ENCODE assay signal across 22 cellular contexts in genomic region chr17:79650861-79651260, GRCh38. TPM values are rescaled to one million over a fixed set of nuclear protein-coding genes. Genes with fewer than 3 reads are reported as not detected.
DNase-seq lines count a peak whose midpoint lies in the region; ATAC-seq and TF ChIP-seq lines count a peak whose summit lies in the region.
"Had no signal": no experiment of that assay in that cellular context is flagged by ENCODE, and none has a peak within 500 bp of the region (broad histone marks: within the 10 kb centered on the region; RNA-seq: fewer than 3 reads in every experiment).

No MANE protein-coding gene starts in this region.

- H3K27ac ChIP-seq in BLaER1 (no peak overlapping the region), neuronal stem cell (replicated peaks; ENCODE audit: low read length) (no peak overlapping the region), suprapubic skin (no peak overlapping the region), mesendoderm (ENCODE audit: low read depth, low read length) (no peak overlapping the region)
- H3K27ac ChIP-seq: A549; BLaER1 treated with 17β-estradiol and CSF1 and Interleukin-3, amounts not matched to agents 10 nM and 100 nM had no signal

- H3K79me1 ChIP-seq in neuronal stem cell (ENCODE audit: low read depth, low read length) (peaks cover 2% of the 10 kb centered on the region), mesendoderm (ENCODE audit: low read length) (no peaks in the 10 kb centered on the region)

- no peak overlapping the region for H3K27ac Mint-ChIP-seq in activated T-helper 2 cell treated with anti-CD3 and anti-CD28 coated beads, Interferon-gamma antibody, Interleukin-2, Interleukin-4, amounts not matched to agents 10 μg/mL and 5 μg/mL and 100 μg/mL, durations not matched to agents 14 hours and 24 hours and 36 hours
- H3K27ac Mint-ChIP-seq: CD8-positive, alpha-beta T cell; GM23338 had no signal

- H3K4me1 Mint-ChIP-seq in activated T-helper 2 cell treated with anti-CD3 and anti-CD28 coated beads, Interferon-gamma antibody, Interleukin-2, Interleukin-4, amounts not matched to agents 10 μg/mL and 5 μg/mL and 100 μg/mL, durations not matched to agents 14 hours and 24 hours and 36 hours (ENCODE audit: low read depth) = no peaks in the 10 kb centered on the region
- H3K4me1 Mint-ChIP-seq: GM23338 had no signal

- H2AFZ ChIP-seq in neuronal stem cell (ENCODE audit: low read length) = no peak overlapping the region
- H2AFZ ChIP-seq: GM23338 had no signal

- peaks cover 21% of the 10 kb centered on the region for H3K9me3 ChIP-seq in BLaER1
- no peaks in the 10 kb centered on the region for H3K9me3 ChIP-seq in neuronal stem cell (replicated peaks in 1 of 2; ENCODE audit: control insufficient read depth in 2 of 2, insufficient read depth in 1 of 2, low read depth in 1 of 2, low read length in 2 of 2)
- no peaks in the 10 kb centered on the region for H3K9me3 ChIP-seq in suprapubic skin

- H3K27me3 Mint-ChIP-seq in activated T-helper 2 cell treated with anti-CD3 and anti-CD28 coated beads, Interferon-gamma antibody, Interleukin-2, Interleukin-4, amounts not matched to agents 10 μg/mL and 5 μg/mL and 100 μg/mL, durations not matched to agents 14 hours and 24 hours and 36 hours (ENCODE audit: low read depth) = peaks cover 5% of the 10 kb centered on the region

- intact Hi-C loops in activated T-helper 2 cell treated with anti-CD3 and anti-CD28 coated beads, Interferon-gamma antibody, Interleukin-2, Interleukin-4, amounts not matched to agents 10 μg/mL and 5 μg/mL and 100 μg/mL, durations not matched to agents 14 hours and 24 hours and 36 hours (cut with micrococcal nuclease) = no loop called here

- H4K91ac ChIP-seq in neuronal stem cell (ENCODE audit: low read depth, low read length, poor library complexity) = no peak overlapping the region

- no peak overlapping the region for H3K4me3 Mint-ChIP-seq in activated T-helper 2 cell treated with anti-CD3 and anti-CD28 coated beads, Interferon-gamma antibody, Interleukin-2, Interleukin-4, amounts not matched to agents 10 μg/mL and 5 μg/mL and 100 μg/mL, durations not matched to agents 14 hours and 24 hours and 36 hours (ENCODE audit: low read depth)
- H3K4me3 Mint-ChIP-seq: CD8-positive, alpha-beta T cell; GM23338 had no signal

- H2BK120ac ChIP-seq in neuronal stem cell (ENCODE audit: low read depth, low read length) = no peak overlapping the region
- H2BK120ac ChIP-seq in mesendoderm (ENCODE audit: low read depth, low read length) = no peak overlapping the region

- H3K4me2 ChIP-seq in BLaER1 (peak overlapping the region; percentile 24; the same call in 1 of the 2 replicates), neuronal stem cell (ENCODE audit: insufficient read depth, low read length, poor library complexity, severe bottlenecking) (no peak overlapping the region), mesendoderm (ENCODE audit: low read length) (no peak overlapping the region)
- H3K4me2 ChIP-seq: A549, GM23338 had no signal

- no peaks in the 10 kb centered on the region for H3K9me3 Mint-ChIP-seq in activated T-helper 2 cell treated with anti-CD3 and anti-CD28 coated beads, Interferon-gamma antibody, Interleukin-2, Interleukin-4, amounts not matched to agents 10 μg/mL and 5 μg/mL and 100 μg/mL, durations not matched to agents 14 hours and 24 hours and 36 hours

- H3K4me1 ChIP-seq in BLaER1 = peaks cover 10% of the 10 kb centered on the region
- peaks cover 0 to 3% of the 10 kb centered on the region in 2 donors for H3K4me1 ChIP-seq in neuronal stem cell (ENCODE audit: control insufficient read depth in 2 of 2, insufficient read depth in 1 of 2, low read depth in 1 of 2, low read length in 2 of 2)
- H3K4me1 ChIP-seq in suprapubic skin = no peaks in the 10 kb centered on the region
- no peaks in the 10 kb centered on the region for H3K4me1 ChIP-seq in mesendoderm (ENCODE audit: control insufficient read depth, low read depth, low read length)
- H3K4me1 ChIP-seq: A549 had no signal

- H3K4me3 ChIP-seq in BLaER1 = no peak overlapping the region
- H3K4me3 ChIP-seq in neuronal stem cell (ENCODE audit: low read length in 2 of 2) = no peak overlapping the region
- no peak overlapping the region for H3K4me3 ChIP-seq in suprapubic skin
- H3K4me3 ChIP-seq in mesendoderm (ENCODE audit: low read length) = no peak overlapping the region
- H3K4me3 ChIP-seq: A549; BLaER1 treated with 17β-estradiol and CSF1 and Interleukin-3, amounts not matched to agents 10 nM and 100 nM; GM23338; MG63 had no signal

- H3K9ac ChIP-seq in BLaER1 (no peak overlapping the region), neuronal stem cell (ENCODE audit: low read depth, low read length, poor library complexity) (no peak overlapping the region), mesendoderm (ENCODE audit: low read length) (no peak overlapping the region)
- H3K9ac ChIP-seq: BLaER1 treated with 17β-estradiol and CSF1 and Interleukin-3, amounts not matched to agents 10 nM and 100 nM had no signal

- DNase-seq in activated T-helper 2 cell treated with anti-CD3 and anti-CD28 coated beads, Interferon-gamma antibody, Interleukin-2, Interleukin-4, amounts not matched to agents 10 μg/mL and 5 μg/mL and 100 μg/mL, durations not matched to agents 14 hours and 24 hours and 36 hours (ENCODE audit: low spot score) = peak; percentile 6
- no peak for DNase-seq in neuronal stem cell (ENCODE audit: low spot score)
- DNase-seq in suprapubic skin (ENCODE audit: low spot score in 2 of 2) = peak; percentile 44 to 58
- no peak for DNase-seq in mesendoderm
- no peak for DNase-seq in hippocampal formation (lab: John Stamatoyannopoulos, UW)
- DNase-seq: Calu3, GF-D8, Kasumi-1, MG63, NCI-H1092, NCI-H1436 treated with DMSO at 0.1 percent for 48 hours, NCI-H2081, NCI-H446 treated with DMSO at 0.1 percent for 48 hours, NCI-H69 had no signal

- H3K4ac ChIP-seq in neuronal stem cell (ENCODE audit: low read length) (peak overlapping the region; percentile 31), mesendoderm (ENCODE audit: low read depth, low read length) (no peak overlapping the region)

- H3K36me3 Mint-ChIP-seq in activated T-helper 2 cell treated with anti-CD3 and anti-CD28 coated beads, Interferon-gamma antibody, Interleukin-2, Interleukin-4, amounts not matched to agents 10 μg/mL and 5 μg/mL and 100 μg/mL, durations not matched to agents 14 hours and 24 hours and 36 hours (ENCODE audit: low read depth) = no peaks in the 10 kb centered on the region
- H3K36me3 Mint-ChIP-seq: CD8-positive, alpha-beta T cell had no signal

- peaks cover 4% of the 10 kb centered on the region; the same call in 1 of the 2 replicates for H3K27me3 ChIP-seq in BLaER1
- H3K27me3 ChIP-seq in neuronal stem cell (ENCODE audit: control insufficient read depth in 3 of 3, insufficient read depth in 3 of 3, low read depth in 1 of 3, low read length in 3 of 3) = peaks cover 0 to 11% (median 0%) of the 10 kb centered on the region in 3 experiments
- peaks cover 29% of the 10 kb centered on the region for H3K27me3 ChIP-seq in suprapubic skin
- H3K27me3 ChIP-seq in mesendoderm (ENCODE audit: insufficient read depth, low read length, poor library complexity) = no peaks in the 10 kb centered on the region

- H2AK5ac ChIP-seq in neuronal stem cell (ENCODE audit: low read depth, low read length) (peak overlapping the region; percentile 56), mesendoderm (ENCODE audit: low read length) (no peak overlapping the region)

- no CpG with 5 or more reads among the region's 11 CpGs for WGBS in neuronal stem cell (ENCODE audit: extremely low coverage in 2 of 2, insufficient read length in 2 of 2, insufficient replicate concordance in 1 of 2), 2 donors
- 77% methylated on average over 7 of the region's 11 CpGs for WGBS in suprapubic skin
- WGBS in mesendoderm (ENCODE audit: extremely low coverage, insufficient coverage, low lambda C conversion rate) = no CpG with 5 or more reads among the region's 11 CpGs

- no peak overlapping the region for H4K8ac ChIP-seq in neuronal stem cell (ENCODE audit: low read depth, low read length)
- H4K8ac ChIP-seq in mesendoderm (ENCODE audit: low read depth, low read length) = no peak overlapping the region

- no peak overlapping the region for H3K56ac ChIP-seq in mesendoderm (ENCODE audit: low read length)

- no peak for TF ChIP-seq POLR2A in suprapubic skin (IDR thresholded peaks at IDR 0.05)

- no peak overlapping the region for H4K5ac ChIP-seq in mesendoderm (ENCODE audit: low read length)

- no peaks in the 10 kb centered on the region for H4K20me1 ChIP-seq in BLaER1

- no peak for TF ChIP-seq EP300 in suprapubic skin (IDR thresholded peaks at IDR 0.05)

- TF ChIP-seq CTCF in suprapubic skin (IDR thresholded peaks at IDR 0.05) = no peak

- no peak overlapping the region for H2BK15ac ChIP-seq in neuronal stem cell (ENCODE audit: low read length)
- H2BK15ac ChIP-seq in mesendoderm (replicated peaks; ENCODE audit: low read depth) = no peak overlapping the region

- no peak overlapping the region for H2BK5ac ChIP-seq in neuronal stem cell (ENCODE audit: low read length)
- H2BK5ac ChIP-seq in mesendoderm (ENCODE audit: low read length) = no peak overlapping the region

- H3K23ac ChIP-seq in neuronal stem cell (ENCODE audit: low read depth, low read length, poor library complexity) (no peak overlapping the region), mesendoderm (ENCODE audit: low read length) (no peak overlapping the region)

- H3K18ac ChIP-seq in neuronal stem cell (ENCODE audit: low read length) (peak overlapping the region; percentile 57), mesendoderm (ENCODE audit: low read length) (no peak overlapping the region)

- H3K36me3 ChIP-seq in BLaER1 (no peaks in the 10 kb centered on the region), neuronal stem cell (replicated peaks in 1 of 2; ENCODE audit: control insufficient read depth in 2 of 2, insufficient read depth in 2 of 2, low read length in 2 of 2) (no peaks in the 10 kb centered on the region), suprapubic skin (no peaks in the 10 kb centered on the region), mesendoderm (ENCODE audit: control insufficient read depth, insufficient read depth, low read length) (no peaks in the 10 kb centered on the region)
- H3K36me3 ChIP-seq: BLaER1 treated with 17β-estradiol and CSF1 and Interleukin-3, amounts not matched to agents 10 nM and 100 nM; MG63 had no signal

- ATAC-seq in GM18519 (IDR thresholded peaks at IDR 0.05; ENCODE audit: low FRiP score, unreplicated experiment) = no peak
- ATAC-seq: A549; CD8-positive, alpha-beta T cell; GM23338; HCT116; Panc1 had no signal

- H3K14ac ChIP-seq in neuronal stem cell (ENCODE audit: low read length) = no peak overlapping the region

- no peaks in the 10 kb centered on the region for H3K79me2 ChIP-seq in mesendoderm (ENCODE audit: control insufficient read depth, insufficient read depth, low read length)

- H2BK12ac ChIP-seq in neuronal stem cell (ENCODE audit: low read length) = no peak overlapping the region

RNA-seq across cellular contexts. Expression of gene RBFOX3, which starts 40.0 kb away (rescaled TPM):
- total RNA-seq in activated T-helper 2 cell treated with anti-CD3 and anti-CD28 coated beads, Interferon-gamma antibody, Interleukin-2, Interleukin-4, amounts not matched to agents 10 μg/mL and 5 μg/mL and 100 μg/mL, durations not matched to agents 14 hours and 24 hours and 36 hours = 0.07 TPM in 1 of 2 replicates, not detected in the other
- polyA plus RNA-seq in neuronal stem cell (2013, experiment 1 of 2) = 13.0 TPM
- 12.5 TPM for polyA plus RNA-seq in neuronal stem cell (2013, experiment 2 of 2)
- not detected for total RNA-seq in suprapubic skin
- polyA plus RNA-seq in mesendoderm (2013, experiment 1 of 2) = 16.5 TPM
- 13.9 TPM for polyA plus RNA-seq in mesendoderm (2013, experiment 2 of 2)
- total RNA-seq: Calu3; CD8-positive, alpha-beta T cell had no signal

Comparison
In these comparisons a context has a peak if more than half of its experiments do, and no peak if none do; other contexts are left out.
1. DNase-seq: peak in activated T-helper 2 cell treated with anti-CD3 and anti-CD28 coated beads, Interferon-gamma antibody, Interleukin-2, Interleukin-4, amounts not matched to agents 10 μg/mL and 5 μg/mL and 100 μg/mL, durations not matched to agents 14 hours and 24 hours and 36 hours (single experiment) and suprapubic skin (2 of 2); none in neuronal stem cell (single experiment), mesendoderm (single experiment) and hippocampal formation (0 of 2).